Comparison of ENCODE assay signal across 3 cellular contexts in the genomic region with DNA sequence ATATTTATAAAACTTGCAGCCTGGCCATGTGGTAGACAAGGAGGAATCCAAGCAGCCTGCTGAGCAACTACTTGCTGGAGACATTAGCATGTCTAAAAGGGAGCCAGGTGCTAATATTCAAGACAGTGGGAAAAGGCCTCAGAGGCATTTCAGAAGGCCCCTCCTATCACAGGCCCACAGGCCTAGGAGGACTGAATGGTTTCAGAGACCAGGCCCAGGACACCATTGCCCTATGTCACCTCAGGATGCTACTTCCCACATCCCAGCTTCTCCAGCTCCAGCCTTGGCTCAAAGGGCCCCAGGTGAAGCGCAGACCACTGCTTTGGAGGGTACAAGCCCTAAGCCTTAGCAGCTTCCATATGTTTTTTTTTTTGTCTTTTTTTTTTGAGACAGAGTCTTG.
TF ChIP-seq lines count a peak whose summit lies in the region.

No MANE protein-coding gene starts in this region.

TF ChIP-seq in A549, 52 proteins besides CTCF, POLR2A, EP300 and RAD21:
- TF ChIP-seq ZFP36 (IDR thresholded peaks at IDR 0.05; ENCODE audit: borderline replicate concordance, partially characterized antibody) (peak; percentile 72), POLR2AphosphoS2 (conservative IDR thresholded peaks at IDR 0.05; ENCODE audit: low read length) (no peak)

TF ChIP-seq in HEK293, 187 proteins besides CTCF, POLR2A, EP300 and RAD21:
- TF ChIP-seq ZNF624 (tag by site-specific recombination; IDR thresholded peaks at IDR 0.05) (no peak), SETDB1 (IDR thresholded peaks at IDR 0.05; ENCODE audit: insufficient read length, low read length) (peak; percentile 34), ZNF707 (tag by site-specific recombination; IDR thresholded peaks at IDR 0.05) (no peak), ZNF585B (tag by site-specific recombination; IDR thresholded peaks at IDR 0.05) (peak; percentile 94)

TF ChIP-seq in K562, 482 proteins besides CTCF, POLR2A, EP300 and RAD21:
- TF ChIP-seq, protein P1, sequence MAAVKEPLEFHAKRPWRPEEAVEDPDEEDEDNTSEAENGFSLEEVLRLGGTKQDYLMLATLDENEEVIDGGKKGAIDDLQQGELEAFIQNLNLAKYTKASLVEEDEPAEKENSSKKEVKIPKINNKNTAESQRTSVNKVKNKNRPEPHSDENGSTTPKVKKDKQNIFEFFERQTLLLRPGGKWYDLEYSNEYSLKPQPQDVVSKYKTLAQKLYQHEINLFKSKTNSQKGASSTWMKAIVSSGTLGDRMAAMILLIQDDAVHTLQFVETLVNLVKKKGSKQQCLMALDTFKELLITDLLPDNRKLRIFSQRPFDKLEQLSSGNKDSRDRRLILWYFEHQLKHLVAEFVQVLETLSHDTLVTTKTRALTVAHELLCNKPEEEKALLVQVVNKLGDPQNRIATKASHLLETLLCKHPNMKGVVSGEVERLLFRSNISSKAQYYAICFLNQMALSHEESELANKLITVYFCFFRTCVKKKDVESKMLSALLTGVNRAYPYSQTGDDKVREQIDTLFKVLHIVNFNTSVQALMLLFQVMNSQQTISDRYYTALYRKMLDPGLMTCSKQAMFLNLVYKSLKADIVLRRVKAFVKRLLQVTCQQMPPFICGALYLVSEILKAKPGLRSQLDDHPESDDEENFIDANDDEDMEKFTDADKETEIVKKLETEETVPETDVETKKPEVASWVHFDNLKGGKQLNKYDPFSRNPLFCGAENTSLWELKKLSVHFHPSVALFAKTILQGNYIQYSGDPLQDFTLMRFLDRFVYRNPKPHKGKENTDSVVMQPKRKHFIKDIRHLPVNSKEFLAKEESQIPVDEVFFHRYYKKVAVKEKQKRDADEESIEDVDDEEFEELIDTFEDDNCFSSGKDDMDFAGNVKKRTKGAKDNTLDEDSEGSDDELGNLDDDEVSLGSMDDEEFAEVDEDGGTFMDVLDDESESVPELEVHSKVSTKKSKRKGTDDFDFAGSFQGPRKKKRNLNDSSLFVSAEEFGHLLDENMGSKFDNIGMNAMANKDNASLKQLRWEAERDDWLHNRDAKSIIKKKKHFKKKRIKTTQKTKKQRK (IDR thresholded peaks at IDR 0.05; ENCODE audit: borderline replicate concordance, low read depth, low read length): 0 out of 2 replicates have a peak, but pooled peaks have one; percentile 27
- TF ChIP-seq TBL1XR1 (IDR thresholded peaks at IDR 0.05; ENCODE audit: low read length in 2 of 2) (no peak), MTA3 (IDR thresholded peaks at IDR 0.05; ENCODE audit: borderline replicate concordance) (no peak), ZFP36 (IDR thresholded peaks at IDR 0.05; ENCODE audit: low read depth, low read length, partially characterized antibody) (peak; percentile 79), ZNF696 (CRISPR knock-in tag; conservative IDR thresholded peaks at IDR 0.05) (no peak), ETV6 (IDR thresholded peaks at IDR 0.05; ENCODE audit: borderline replicate concordance in 1 of 2, low read depth in 2 of 2, low read length in 1 of 2) (no peak), ETV6 (CRISPR knock-in tag; IDR thresholded peaks at IDR 0.05; ENCODE audit: borderline replicate concordance) (no peak)
- TF ChIP-seq, protein P2, sequence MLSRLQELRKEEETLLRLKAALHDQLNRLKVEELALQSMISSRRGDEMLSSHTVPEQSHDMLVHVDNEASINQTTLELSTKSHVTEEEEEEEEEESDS (CRISPR knock-in tag; IDR thresholded peaks at IDR 0.05): no peak
- TF ChIP-seq, protein P3, sequence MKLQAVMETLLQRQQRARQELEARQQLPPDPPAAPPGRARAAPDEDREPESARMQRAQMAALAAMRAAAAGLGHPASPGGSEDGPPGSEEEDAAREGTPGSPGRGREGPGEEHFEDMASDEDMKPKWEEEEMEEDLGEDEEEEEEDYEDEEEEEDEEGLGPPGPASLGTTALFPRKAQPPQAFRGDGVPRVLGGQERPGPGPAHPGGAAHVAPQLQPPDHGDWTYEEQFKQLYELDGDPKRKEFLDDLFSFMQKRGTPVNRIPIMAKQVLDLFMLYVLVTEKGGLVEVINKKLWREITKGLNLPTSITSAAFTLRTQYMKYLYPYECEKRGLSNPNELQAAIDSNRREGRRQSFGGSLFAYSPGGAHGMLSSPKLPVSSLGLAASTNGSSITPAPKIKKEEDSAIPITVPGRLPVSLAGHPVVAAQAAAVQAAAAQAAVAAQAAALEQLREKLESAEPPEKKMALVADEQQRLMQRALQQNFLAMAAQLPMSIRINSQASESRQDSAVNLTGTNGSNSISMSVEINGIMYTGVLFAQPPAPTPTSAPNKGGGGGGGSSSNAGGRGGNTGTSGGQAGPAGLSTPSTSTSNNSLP (IDR thresholded peaks at IDR 0.05; ENCODE audit: borderline replicate concordance, low read depth, low read length): no peak
- TF ChIP-seq, protein P4, sequence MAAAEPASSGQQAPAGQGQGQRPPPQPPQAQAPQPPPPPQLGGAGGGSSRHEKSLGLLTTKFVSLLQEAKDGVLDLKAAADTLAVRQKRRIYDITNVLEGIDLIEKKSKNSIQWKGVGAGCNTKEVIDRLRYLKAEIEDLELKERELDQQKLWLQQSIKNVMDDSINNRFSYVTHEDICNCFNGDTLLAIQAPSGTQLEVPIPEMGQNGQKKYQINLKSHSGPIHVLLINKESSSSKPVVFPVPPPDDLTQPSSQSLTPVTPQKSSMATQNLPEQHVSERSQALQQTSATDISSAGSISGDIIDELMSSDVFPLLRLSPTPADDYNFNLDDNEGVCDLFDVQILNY (CRISPR knock-in tag; IDR thresholded peaks at IDR 0.05): no peak
